In genomic region chr12:30975581-30975980, GRCh38 we compare ENCODE assay signal across 21 cellular contexts. TPM values are rescaled to one million over a fixed set of nuclear protein-coding genes. Genes with fewer than 3 reads are reported as not detected.
"Had no signal": no experiment of that assay in that cellular context is flagged by ENCODE, and none has a peak within 500 bp of the region (broad histone marks: within the 10 kb centered on the region; RNA-seq: fewer than 3 reads in every experiment).

No MANE protein-coding gene starts in this region.

- H3K27ac Mint-ChIP-seq: activated naive CD4-positive, alpha-beta T cell treated with anti-CD3 and anti-CD28 coated beads, Interleukin-2, amount 50 U/mL, for 24 hours; immature natural killer cell; memory B cell; naive B cell; stimulated activated memory B cell treated with anti-CD40 and anti-IgM and Interleukin-4, amounts not matched to agents 10 μg/mL and 1 μg/mL and 100 μg/mL, for 72 hours had no signal

- H3K27me3 ChIP-seq: ascending aorta, breast epithelium, heart right ventricle, ovary, right lobe of liver, upper lobe of right lung had no signal

- H3K36me3 Mint-ChIP-seq: activated naive CD4-positive, alpha-beta T cell treated with anti-CD3 and anti-CD28 coated beads, Interleukin-2, amount 50 U/mL, for 24 hours; immature natural killer cell; memory B cell; naive B cell; stimulated activated memory B cell treated with anti-CD40 and anti-IgM and Interleukin-4, amounts not matched to agents 10 μg/mL and 1 μg/mL and 100 μg/mL, for 72 hours had no signal

- H3K36me3 ChIP-seq: ascending aorta, breast epithelium, heart right ventricle, ovary, right lobe of liver, thoracic aorta, upper lobe of right lung had no signal

- DNase-seq: activated CD4-positive, CD25-positive, alpha-beta regulatory T cell treated with anti-CD3 and anti-CD28 coated beads, Interleukin-2, amount 50 U/mL, for 72 hours; activated gamma-delta T cell; immature natural killer cell; kidney glomerular epithelial cell; left ventricle myocardium superior; naive B cell; ovary; right lobe of liver; small intestine; stimulated activated CD4-positive, alpha-beta T cell treated with anti-CD3 and anti-CD28 coated beads, Interleukin-4, amount 100 ng/mL, for 4 hours; upper lobe of right lung had no signal

- H3K4me1 Mint-ChIP-seq: activated naive CD4-positive, alpha-beta T cell treated with anti-CD3 and anti-CD28 coated beads, Interleukin-2, amount 50 U/mL, for 24 hours; immature natural killer cell; memory B cell; naive B cell; stimulated activated memory B cell treated with anti-CD40 and anti-IgM and Interleukin-4, amounts not matched to agents 10 μg/mL and 1 μg/mL and 100 μg/mL, for 72 hours had no signal

- H3K4me1 ChIP-seq: ascending aorta, breast epithelium, right lobe of liver had no signal

- H3K9me3 ChIP-seq: ascending aorta, breast epithelium, heart right ventricle, mucosa of descending colon, ovary, right lobe of liver, thoracic aorta, upper lobe of right lung had no signal

- H3K27ac ChIP-seq: ascending aorta, breast epithelium, coronary artery, heart right ventricle, ovary, right lobe of liver, thoracic aorta, upper lobe of right lung, VCaP had no signal

- ATAC-seq: left ventricle myocardium superior; mucosa of descending colon; right lobe of liver; stimulated activated memory B cell treated with anti-CD40 and anti-IgM and Interleukin-4, amounts not matched to agents 10 μg/mL and 1 μg/mL and 100 μg/mL, for 72 hours; upper lobe of right lung had no signal

- H3K4me3 Mint-ChIP-seq: activated naive CD4-positive, alpha-beta T cell treated with anti-CD3 and anti-CD28 coated beads, Interleukin-2, amount 50 U/mL, for 24 hours; immature natural killer cell; memory B cell; stimulated activated memory B cell treated with anti-CD40 and anti-IgM and Interleukin-4, amounts not matched to agents 10 μg/mL and 1 μg/mL and 100 μg/mL, for 72 hours had no signal

- H3K9me3 Mint-ChIP-seq: activated naive CD4-positive, alpha-beta T cell treated with anti-CD3 and anti-CD28 coated beads, Interleukin-2, amount 50 U/mL, for 24 hours; immature natural killer cell; memory B cell; stimulated activated memory B cell treated with anti-CD40 and anti-IgM and Interleukin-4, amounts not matched to agents 10 μg/mL and 1 μg/mL and 100 μg/mL, for 72 hours had no signal

- H3K4me3 ChIP-seq: ascending aorta, breast epithelium, coronary artery, heart right ventricle, mucosa of descending colon, ovary, right lobe of liver, thoracic aorta, upper lobe of right lung had no signal

RNA-seq across cellular contexts. Expression of gene TSPAN11, which starts 49.0 kb away (rescaled TPM):
- polyA plus RNA-seq: immature natural killer cell had no signal
